Comparison of ENCODE assay signal across 8 cellular contexts in genomic region chr9:15422355-15423327, GRCh38. TPM values are rescaled to one million over a fixed set of nuclear protein-coding genes. Genes with fewer than 3 reads are reported as not detected.
DNase-seq lines count a peak whose midpoint lies in the region; ATAC-seq and TF ChIP-seq lines count a peak whose summit lies in the region.

Gene SNAPC3 (plus strand): TSS chr9:15422876. CDS start chr9:15422880, 4 bp downstream.

- no peaks in the 10 kb centered on the region for H3K9me3 ChIP-seq in mononuclear cell (ENCODE audit: low read depth, low read length)

- H3K27me3 ChIP-seq in mononuclear cell (ENCODE audit: insufficient read depth, low read length) = no peaks in the 10 kb centered on the region

- no peak for TF ChIP-seq CTCF in epithelial cell of esophagus (IDR thresholded peaks at IDR 0.05; ENCODE audit: insufficient read depth, low read depth, low read length, missing control alignments)

- peak; percentile 42; the same call in 1 of the 2 replicates for TF ChIP-seq EP300 in Ishikawa (IDR thresholded peaks at IDR 0.05; ENCODE audit: borderline replicate concordance)

- TF ChIP-seq RAD21 in Ishikawa (IDR thresholded peaks at IDR 0.05; ENCODE audit: low read depth) = no peak

- H3K4me3 ChIP-seq in epithelial cell of esophagus (ENCODE audit: low read length) (peak within 1 kb of the TSS; percentile 89), mononuclear cell (ENCODE audit: low read length) (peak within 1 kb of the TSS; percentile 90)

- peaks cover 41% of the 10 kb centered on the region for H3K4me1 ChIP-seq in mononuclear cell (ENCODE audit: insufficient read depth, low read length)

- peak; percentile 92 for DNase-seq in DMS153 treated with DMSO at 0.1 percent for 48 hours (lab: John Stamatoyannopoulos, UW; ENCODE audit: unreplicated experiment)
- DNase-seq in OCI-M2 (lab: John Stamatoyannopoulos, UW; ENCODE audit: unreplicated experiment) = peak; percentile 11
- peak; percentile 92 for DNase-seq in activated T-cell treated with anti-CD3 and anti-CD28 coated beads for 48 hours (ENCODE audit: low read depth)
- DNase-seq in epithelial cell of esophagus (ENCODE audit: low read depth) = peak; percentile 97
- DNase-seq in stimulated activated CD8-positive, alpha-beta memory T cell treated with anti-CD3 and anti-CD28 coated beads, Interleukin-2, amount 100 ng/mL, for 48 hours (ENCODE audit: low read depth in 2 of 2) = peak; percentile 86 to 90

- ATAC-seq in GM21619 (IDR thresholded peaks at IDR 0.05; ENCODE audit: unreplicated experiment) = peak; percentile 96

TF ChIP-seq in Ishikawa, 13 proteins besides CTCF, POLR2A, EP300 and RAD21:
- TF ChIP-seq YY1 (IDR thresholded peaks at IDR 0.05; ENCODE audit: low read depth) = peak; percentile 95
- TF ChIP-seq REST (IDR thresholded peaks at IDR 0.05; ENCODE audit: low read depth) = no peak
- TF ChIP-seq FOXM1 (IDR thresholded peaks at IDR 0.05; ENCODE audit: borderline replicate concordance, low read depth) = 0 out of 2 replicates have a peak, but pooled peaks have one; percentile 55
- no peak for TF ChIP-seq TEAD4 (IDR thresholded peaks at IDR 0.05)
- TF ChIP-seq USF1 (IDR thresholded peaks at IDR 0.05) = peak; percentile 47
- TF ChIP-seq CREB1 (IDR thresholded peaks at IDR 0.05; ENCODE audit: low read depth) = peak; percentile 54
- TF ChIP-seq TAF1 (IDR thresholded peaks at IDR 0.05; ENCODE audit: low read depth) = peak; percentile 92
- TF ChIP-seq, protein P1, sequence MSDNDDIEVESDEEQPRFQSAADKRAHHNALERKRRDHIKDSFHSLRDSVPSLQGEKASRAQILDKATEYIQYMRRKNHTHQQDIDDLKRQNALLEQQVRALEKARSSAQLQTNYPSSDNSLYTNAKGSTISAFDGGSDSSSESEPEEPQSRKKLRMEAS (IDR thresholded peaks at IDR 0.05) = peak; percentile 81
- TF ChIP-seq NFIC (IDR thresholded peaks at IDR 0.05) = 0 out of 2 replicates have a peak, but pooled peaks have one; percentile 16
- TF ChIP-seq EGR1 (IDR thresholded peaks at IDR 0.05) = no peak
- TF ChIP-seq ZBTB7A (IDR thresholded peaks at IDR 0.05; ENCODE audit: low read depth) = peak; percentile 58; the same call in 1 of the 2 replicates
- no peak for TF ChIP-seq CEBPB (IDR thresholded peaks at IDR 0.05)
- TF ChIP-seq TCF12 (IDR thresholded peaks at IDR 0.05; ENCODE audit: low read depth) = peak; percentile 57

RNA-seq across cellular contexts. Expression of gene SNAPC3, which starts in this region (rescaled TPM):
- total RNA-seq in mononuclear cell = 7.6 TPM

Comparison
In these comparisons a context has a peak if more than half of its experiments do, and no peak if none do; other contexts are left out.
1. Peak in every context shown above with its lines: DNase-seq, ATAC-seq and H3K4me3 ChIP-seq.
2. DNase-seq: peak in every context shown above with its lines; median percentile 97 in epithelial cell of esophagus; 92 in DMS153 treated with DMSO at 0.1 percent for 48 hours; 92 in activated T-cell treated with anti-CD3 and anti-CD28 coated beads for 48 hours; 88 in stimulated activated CD8-positive, alpha-beta memory T cell treated with anti-CD3 and anti-CD28 coated beads, Interleukin-2, amount 100 ng/mL, for 48 hours; 11 in OCI-M2.